ENCODE assay signal across 31 cellular contexts in the genomic region with DNA sequence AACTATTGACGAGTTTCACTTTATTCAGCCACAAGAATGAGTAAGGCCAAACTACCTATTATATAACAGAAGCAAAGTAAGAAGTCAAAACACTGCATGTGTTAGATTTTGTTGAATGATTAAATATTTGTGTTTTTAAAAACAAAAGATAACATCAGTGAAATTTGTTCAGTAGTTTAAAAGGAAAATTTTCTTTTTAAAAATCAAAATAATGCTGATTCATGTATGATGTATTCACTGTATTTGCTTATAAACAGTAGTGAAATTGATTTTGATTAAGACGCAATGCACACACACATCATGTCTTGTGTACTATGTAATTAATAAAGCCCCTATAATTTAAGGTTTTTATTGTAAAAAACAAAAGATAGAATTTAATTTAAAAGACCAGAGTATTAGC.
"Had no signal": no experiment of that assay in that cellular context is flagged by ENCODE, and none has a peak within 500 bp of the region (broad histone marks: within the 10 kb centered on the region; RNA-seq: fewer than 3 reads in every experiment).

No MANE protein-coding gene starts in this region.

- ATAC-seq: gastroesophageal sphincter; left lobe of liver; stimulated activated memory B cell treated with anti-CD40 and anti-IgM and Interleukin-4, amounts not matched to agents 10 μg/mL and 1 μg/mL and 100 μg/mL, for 72 hours had no signal

- DNase-seq: activated CD4-positive, alpha-beta memory T cell treated with anti-CD3 and anti-CD28 coated beads, Interleukin-2, amount 10 ng/mL, durations not matched to agents 7 days and 5 days; activated CD4-positive, alpha-beta T cell treated with anti-CD3 and anti-CD28 coated beads for 1 hour; activated CD4-positive, alpha-beta T cell treated with anti-CD3 and anti-CD28 coated beads, Interleukin-2, amount 10 ng/mL, durations not matched to agents 7 days and 5 days; activated CD8-positive, alpha-beta memory T cell treated with anti-CD3 and anti-CD28 coated beads, Interleukin-2, amount 50 U/mL, for 48 hours; activated gamma-delta T cell; activated naive CD4-positive, alpha-beta T cell treated with anti-CD3 and anti-CD28 coated beads, Interleukin-2, amount 10 ng/mL, durations not matched to agents 7 days and 5 days; activated naive CD8-positive, alpha-beta T cell treated with anti-CD3 and anti-CD28 coated beads, Interleukin-2, amount 10 ng/mL, durations not matched to agents 7 days and 5 days; activated T-cell treated with anti-CD3 and anti-CD28 coated beads, Interleukin-2, amount 50 U/mL, for 24 hours; cortex of kidney; effector memory CD8-positive, alpha-beta T cell; erythroblast; head of caudate nucleus; hippocampal formation; mesendoderm; retina; sigmoid colon; stimulated activated CD4-positive, alpha-beta T cell treated with anti-CD3 and anti-CD28 coated beads, Interleukin-1b, Interleukin-23, amount 100 ng/mL, for 48 hours; stimulated activated CD4-positive, alpha-beta T cell treated with anti-CD3 and anti-CD28 coated beads, Interleukin-4, amount 100 ng/mL, for 4 hours; stimulated activated CD8-positive, alpha-beta memory T cell treated with anti-CD3 and anti-CD28 coated beads, Interleukin-4, amount 100 ng/mL, for 48 hours; stimulated activated naive CD8-positive, alpha-beta T cell treated with anti-CD3 and anti-CD28 coated beads, Interleukin-15, amount 100 ng/mL, for 72 hours; substantia nigra; T1000; uterus had no signal

- H3K36me3 ChIP-seq: prostate gland, uterus had no signal

- H3K4me2 ChIP-seq: smooth muscle cell had no signal

- H3K9me3 ChIP-seq: ascending aorta, gastroesophageal sphincter, prostate gland, sigmoid colon, uterus had no signal

- H3K27ac ChIP-seq: ascending aorta, cardiac muscle cell, gastroesophageal sphincter, prostate gland, sigmoid colon, uterus had no signal

- H3K4me3 ChIP-seq: ascending aorta, cardiac muscle cell, gastroesophageal sphincter, lung, prostate gland, sigmoid colon, smooth muscle cell, uterus had no signal

- H3K4me1 ChIP-seq: prostate gland, uterus had no signal

- H3K27me3 ChIP-seq: ascending aorta, cardiac muscle cell, gastroesophageal sphincter, sigmoid colon, uterus had no signal
